Comparison of ENCODE assay signal across 24 cellular contexts in genomic region chr4:33031328-33031727, GRCh38.
A peak's percentile ranks its signal among the peaks of the same experiment; 100 is the strongest.
DNase-seq lines count a peak whose midpoint lies in the region; ATAC-seq and TF ChIP-seq lines count a peak whose summit lies in the region.
"Had no signal": no experiment of that assay in that cellular context is flagged by ENCODE, and none has a peak within 500 bp of the region (broad histone marks: within the 10 kb centered on the region; RNA-seq: fewer than 3 reads in every experiment).

No MANE protein-coding gene starts in this region.

- H3K4me1 ChIP-seq in ACC112 (ENCODE audit: control insufficient read depth, insufficient read depth, low read length, unreplicated experiment) (no peaks in the 10 kb centered on the region), MM.1S (ENCODE audit: low read length) (no peaks in the 10 kb centered on the region)
- H3K4me1 ChIP-seq: A549, BE2C, BLaER1 had no signal

- no peaks in the 10 kb centered on the region for H3K27me3 ChIP-seq in ACC112 (ENCODE audit: insufficient read depth, low read length)
- no peaks in the 10 kb centered on the region for H3K27me3 ChIP-seq in MM.1S (replicated peaks; ENCODE audit: insufficient read depth, low read length)
- H3K27me3 ChIP-seq: BE2C, BLaER1 had no signal

- H3K27ac ChIP-seq in ACC112 (ENCODE audit: low read depth, low read length), result no peak overlapping the region
- no peak overlapping the region for H3K27ac ChIP-seq in MM.1S (ENCODE audit: low read length)
- H3K27ac ChIP-seq in coronary artery, result no peak overlapping the region
- H3K27ac ChIP-seq: 22Rv1, A549, BLaER1 had no signal

- no peak for TF ChIP-seq CTCF in MM.1S (IDR thresholded peaks at IDR 0.05; ENCODE audit: low read length)
- TF ChIP-seq CTCF in coronary artery (IDR thresholded peaks at IDR 0.05), result no peak

- H4K20me1 ChIP-seq in MM.1S (ENCODE audit: insufficient read depth, low read length), result no peaks in the 10 kb centered on the region
- H4K20me1 ChIP-seq: BLaER1 had no signal

- no peaks in the 10 kb centered on the region for H3F3A ChIP-seq in MM.1S (ENCODE audit: insufficient read depth, low read length)

- H3K36me3 ChIP-seq in ACC112 (ENCODE audit: insufficient read depth, low read length) (no peaks in the 10 kb centered on the region), MM.1S (replicated peaks; ENCODE audit: insufficient read depth, low read length) (no peaks in the 10 kb centered on the region)
- H3K36me3 ChIP-seq: BE2C, BLaER1 had no signal

- H3K9me2 ChIP-seq in MM.1S (replicated peaks; ENCODE audit: insufficient read depth, low read length), result no peaks in the 10 kb centered on the region

- DNase-seq in MM.1S, result peak; percentile 25
- DNase-seq in OCI-M1 (lab: John Stamatoyannopoulos, UW), result peak; percentile 6
- no peak for DNase-seq in HT-29 (ENCODE audit: low spot score)
- DNase-seq in coronary artery (ENCODE audit: low spot score), result no peak
- DNase-seq: ACHN; BE2C; C1 segment of cervical spinal cord; CD4-positive, alpha-beta memory T cell; CD4-positive, CD25-positive, alpha-beta regulatory T cell; CD8-positive, alpha-beta memory T cell; COR-L47; DMS 273 treated with DMSO at 0.1 percent for 48 hours; DMS153; DMS53; DMS79; DND-41; EL; GDM1 had no signal

- no peak for ATAC-seq in HG02970 (IDR thresholded peaks at IDR 0.05; ENCODE audit: low FRiP score, unreplicated experiment)
- ATAC-seq: A549, GM12878 had no signal

- peak overlapping the region; percentile 36 for H2AFZ ChIP-seq in ACC112 (ENCODE audit: low read length, unreplicated experiment)
- H2AFZ ChIP-seq in MM.1S (ENCODE audit: low read length), result no peak overlapping the region

- H3K9me3 ChIP-seq in MM.1S (replicated peaks; ENCODE audit: insufficient read depth, low read length), result no peaks in the 10 kb centered on the region
- H3K9me3 ChIP-seq: A549, BE2C, BLaER1 had no signal

- H3K4me3 ChIP-seq in ACC112 (ENCODE audit: low read depth, low read length) (no peak overlapping the region), MM.1S (ENCODE audit: low read length) (no peak overlapping the region), coronary artery (no peak overlapping the region)
- H3K4me3 ChIP-seq: A549, BLaER1, GM12878 had no signal

- H3K79me2 ChIP-seq in ACC112 (ENCODE audit: control insufficient read depth, insufficient read depth, low read length, unreplicated experiment) (no peaks in the 10 kb centered on the region), MM.1S (ENCODE audit: low read length) (no peaks in the 10 kb centered on the region)

- H3K9ac ChIP-seq in MM.1S (ENCODE audit: low read length), result no peak overlapping the region
- H3K9ac ChIP-seq: BLaER1 had no signal

- no peak overlapping the region; the same call in 1 of the 2 replicates for H3K4me2 ChIP-seq in MM.1S (ENCODE audit: low read depth, low read length)
- H3K4me2 ChIP-seq: A549, BLaER1 had no signal

Comparison
In these comparisons a context has a peak if more than half of its experiments do, and no peak if none do; other contexts are left out.
1. DNase-seq: peak in MM.1S (single experiment) and OCI-M1 (single experiment); none in HT-29 (single experiment) and coronary artery (single experiment).